ENCODE assay signal across 9 cellular contexts in the genomic region with DNA sequence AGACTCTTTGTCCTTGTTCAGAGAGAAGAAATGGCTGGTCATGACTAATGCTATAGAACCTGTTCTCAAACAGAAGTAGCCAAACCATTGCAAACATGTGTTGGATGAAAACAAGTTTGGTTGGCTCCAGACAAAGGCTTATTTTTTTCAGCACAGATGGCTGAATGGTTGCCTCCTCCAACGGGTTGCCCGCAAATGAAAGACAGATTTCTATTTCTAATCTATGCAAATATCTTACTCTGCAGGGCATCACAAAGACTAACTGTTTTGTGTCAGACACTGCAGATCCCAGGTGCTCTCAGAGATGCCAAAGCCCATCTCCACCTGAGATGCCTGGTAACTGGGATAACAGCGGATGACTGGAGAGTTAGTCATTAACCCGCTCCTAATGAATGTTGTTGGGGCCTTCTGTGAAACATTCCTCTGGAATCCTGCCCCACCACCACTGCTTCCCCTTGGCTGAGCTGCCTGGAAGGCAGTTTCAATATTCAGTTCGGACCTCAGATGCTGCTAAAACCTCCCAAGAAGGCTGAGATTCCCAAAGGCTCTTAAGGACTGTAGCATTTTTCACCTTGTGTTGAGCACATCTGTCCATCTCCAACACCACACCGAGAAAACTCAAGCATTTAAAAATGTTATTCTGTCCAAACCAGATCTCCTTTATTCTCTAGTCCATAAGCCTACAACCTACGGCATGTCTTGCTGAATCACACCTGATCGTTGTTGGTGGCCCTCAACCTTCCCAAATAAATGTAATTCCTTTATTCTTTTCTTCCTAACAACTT.
DNase-seq lines count a peak whose midpoint lies in the region; ATAC-seq and FAIRE-seq lines count a peak whose summit lies in the region.
"Had no signal": no experiment of that assay in that cellular context is flagged by ENCODE, and none has a peak within 500 bp of the region (broad histone marks: within the 10 kb centered on the region; RNA-seq: fewer than 3 reads in every experiment).

No MANE protein-coding gene starts in this region.

- H3K9me3 ChIP-seq in SK-N-MC (ENCODE audit: low read depth, low read length) (no peaks in the 10 kb centered on the region), small intestine (ENCODE audit: control insufficient read depth, low read depth) (no peaks in the 10 kb centered on the region)

- H3K36me3 ChIP-seq in SK-N-MC (ENCODE audit: insufficient read depth, low read length), result no peaks in the 10 kb centered on the region
- H3K36me3 ChIP-seq in small intestine (ENCODE audit: control insufficient read depth in 2 of 2, insufficient read depth in 2 of 2, low read length in 2 of 2), result no peaks in the 10 kb centered on the region

- FAIRE-seq in small intestine (lab: Jason Lieb, UNC), result no peak

- ATAC-seq in GM18511 (IDR thresholded peaks at IDR 0.05; ENCODE audit: unreplicated experiment) (peak; percentile 69), HG03097 (IDR thresholded peaks at IDR 0.05; ENCODE audit: low FRiP score, unreplicated experiment) (peak; percentile 36), HG03135 (IDR thresholded peaks at IDR 0.05; ENCODE audit: unreplicated experiment) (no peak), HG03108 (IDR thresholded peaks at IDR 0.05; ENCODE audit: unreplicated experiment) (no peak)

- H3K9ac ChIP-seq in SK-N-MC (ENCODE audit: insufficient read length), result no peak overlapping the region
- H3K9ac ChIP-seq: parathyroid adenoma had no signal

- H3K27me3 ChIP-seq in small intestine (ENCODE audit: control insufficient read depth in 2 of 2, insufficient read depth in 2 of 2, low read length in 2 of 2), result no peaks in the 10 kb centered on the region

- no peak overlapping the region for H3K4me3 ChIP-seq in SK-N-MC
- H3K4me3 ChIP-seq in small intestine (ENCODE audit: low read depth in 1 of 2, low read length in 2 of 2), result no peak overlapping the region

- H3K27ac ChIP-seq in SK-N-MC (peak overlapping the region; percentile 78), small intestine (ENCODE audit: low read depth in 1 of 2, low read length in 1 of 2) (no peak overlapping the region)
- H3K27ac ChIP-seq: parathyroid adenoma had no signal

- 70 to 73% (median 72%) methylated on average over 8 of the region's 8 CpGs for WGBS in small intestine, 3 donors

- DNase-seq in SK-N-MC (ENCODE audit: low read depth, low spot score) (no peak), glomerular visceral epithelial cell (ENCODE audit: extremely low spot score) (peak; percentile 98), small intestine (peak; percentile 6), SHP77 (lab: John Stamatoyannopoulos, UW) (no peak)

- peaks cover 0 to 3% of the 10 kb centered on the region in 2 donors for H3K4me1 ChIP-seq in small intestine (ENCODE audit: control insufficient read depth in 2 of 2, insufficient read depth in 1 of 2, low read depth in 1 of 2, low read length in 1 of 2)
- H3K4me1 ChIP-seq: parathyroid adenoma had no signal

Comparison
In these comparisons a context has a peak if more than half of its experiments do, and no peak if none do; other contexts are left out.
1. ATAC-seq: peak in GM18511 (single experiment) and HG03097 (single experiment); none in HG03135 (single experiment) and HG03108 (single experiment).
2. DNase-seq: peak in glomerular visceral epithelial cell (single experiment) and small intestine (single experiment); none in SK-N-MC (single experiment) and SHP77 (0 of 2).